ENCODE assay signal across 1 cellular context in the genomic region with DNA sequence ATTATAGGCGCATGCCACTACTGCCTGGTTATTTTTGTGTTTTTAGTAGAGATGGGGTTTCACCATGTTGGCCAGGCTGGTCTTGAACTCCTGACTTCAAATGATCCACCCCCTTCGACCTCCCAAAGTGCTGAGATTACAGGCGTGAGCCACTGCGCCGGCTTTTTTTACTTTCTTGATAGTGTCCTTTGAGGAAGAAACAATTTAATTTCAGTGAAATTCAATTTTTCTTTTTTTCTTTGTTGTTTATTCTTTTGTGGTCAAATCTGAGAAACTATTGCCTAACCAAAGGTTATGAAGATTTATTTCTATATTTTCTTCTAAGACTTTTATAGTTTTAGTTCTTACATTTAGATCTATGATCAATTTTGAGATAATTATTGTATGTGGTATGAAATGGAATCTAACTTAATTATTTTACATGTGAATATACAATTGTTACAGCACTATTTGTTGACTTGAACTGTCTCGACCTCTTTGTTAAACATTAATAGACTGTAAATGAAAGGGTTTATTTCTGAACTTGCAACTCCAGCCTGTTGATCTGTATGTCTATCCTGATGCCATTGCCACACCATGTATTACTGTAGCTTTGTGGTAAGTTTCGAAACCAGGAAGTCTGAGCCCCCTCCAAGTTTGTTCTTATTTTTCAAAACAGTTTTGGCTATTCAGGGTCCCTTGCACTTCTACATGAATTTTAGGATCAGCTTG.
TF ChIP-seq lines count a peak whose summit lies in the region.

No MANE protein-coding gene starts in this region.

TF ChIP-seq in HepG2, 621 proteins besides CTCF, POLR2A, EP300 and RAD21 (continued from another document and continues in another):
- TF ChIP-seq, protein P1, sequence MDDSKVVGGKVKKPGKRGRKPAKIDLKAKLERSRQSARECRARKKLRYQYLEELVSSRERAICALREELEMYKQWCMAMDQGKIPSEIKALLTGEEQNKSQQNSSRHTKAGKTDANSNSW (CRISPR knock-in tag; IDR thresholded peaks at IDR 0.05; ENCODE audit: borderline replicate concordance): no peak
- TF ChIP-seq ZNF7 (CRISPR knock-in tag; IDR thresholded peaks at IDR 0.05): peak; percentile 61
- TF ChIP-seq, protein P2, sequence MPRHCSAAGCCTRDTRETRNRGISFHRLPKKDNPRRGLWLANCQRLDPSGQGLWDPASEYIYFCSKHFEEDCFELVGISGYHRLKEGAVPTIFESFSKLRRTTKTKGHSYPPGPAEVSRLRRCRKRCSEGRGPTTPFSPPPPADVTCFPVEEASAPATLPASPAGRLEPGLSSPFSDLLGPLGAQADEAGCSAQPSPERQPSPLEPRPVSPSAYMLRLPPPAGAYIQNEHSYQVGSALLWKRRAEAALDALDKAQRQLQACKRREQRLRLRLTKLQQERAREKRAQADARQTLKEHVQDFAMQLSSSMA (CRISPR knock-in tag; IDR thresholded peaks at IDR 0.05): no peak
- TF ChIP-seq, protein P3, sequence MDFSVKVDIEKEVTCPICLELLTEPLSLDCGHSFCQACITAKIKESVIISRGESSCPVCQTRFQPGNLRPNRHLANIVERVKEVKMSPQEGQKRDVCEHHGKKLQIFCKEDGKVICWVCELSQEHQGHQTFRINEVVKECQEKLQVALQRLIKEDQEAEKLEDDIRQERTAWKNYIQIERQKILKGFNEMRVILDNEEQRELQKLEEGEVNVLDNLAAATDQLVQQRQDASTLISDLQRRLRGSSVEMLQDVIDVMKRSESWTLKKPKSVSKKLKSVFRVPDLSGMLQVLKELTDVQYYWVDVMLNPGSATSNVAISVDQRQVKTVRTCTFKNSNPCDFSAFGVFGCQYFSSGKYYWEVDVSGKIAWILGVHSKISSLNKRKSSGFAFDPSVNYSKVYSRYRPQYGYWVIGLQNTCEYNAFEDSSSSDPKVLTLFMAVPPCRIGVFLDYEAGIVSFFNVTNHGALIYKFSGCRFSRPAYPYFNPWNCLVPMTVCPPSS (IDR thresholded peaks at IDR 0.05): no peak
- no peak for TF ChIP-seq ZNF34 (CRISPR knock-in tag; IDR thresholded peaks at IDR 0.05; ENCODE audit: borderline replicate concordance)
- TF ChIP-seq ZSCAN21 (CRISPR knock-in tag; IDR thresholded peaks at IDR 0.05; ENCODE audit: borderline replicate concordance): no peak
- peak; percentile 61; the same call in 1 of the 2 replicates for TF ChIP-seq ZNF652 (CRISPR knock-in tag; IDR thresholded peaks at IDR 0.05; ENCODE audit: borderline replicate concordance, low read depth)
- TF ChIP-seq KAT7 (CRISPR knock-in tag; IDR thresholded peaks at IDR 0.05; ENCODE audit: borderline replicate concordance): no peak
- TF ChIP-seq, protein P4, sequence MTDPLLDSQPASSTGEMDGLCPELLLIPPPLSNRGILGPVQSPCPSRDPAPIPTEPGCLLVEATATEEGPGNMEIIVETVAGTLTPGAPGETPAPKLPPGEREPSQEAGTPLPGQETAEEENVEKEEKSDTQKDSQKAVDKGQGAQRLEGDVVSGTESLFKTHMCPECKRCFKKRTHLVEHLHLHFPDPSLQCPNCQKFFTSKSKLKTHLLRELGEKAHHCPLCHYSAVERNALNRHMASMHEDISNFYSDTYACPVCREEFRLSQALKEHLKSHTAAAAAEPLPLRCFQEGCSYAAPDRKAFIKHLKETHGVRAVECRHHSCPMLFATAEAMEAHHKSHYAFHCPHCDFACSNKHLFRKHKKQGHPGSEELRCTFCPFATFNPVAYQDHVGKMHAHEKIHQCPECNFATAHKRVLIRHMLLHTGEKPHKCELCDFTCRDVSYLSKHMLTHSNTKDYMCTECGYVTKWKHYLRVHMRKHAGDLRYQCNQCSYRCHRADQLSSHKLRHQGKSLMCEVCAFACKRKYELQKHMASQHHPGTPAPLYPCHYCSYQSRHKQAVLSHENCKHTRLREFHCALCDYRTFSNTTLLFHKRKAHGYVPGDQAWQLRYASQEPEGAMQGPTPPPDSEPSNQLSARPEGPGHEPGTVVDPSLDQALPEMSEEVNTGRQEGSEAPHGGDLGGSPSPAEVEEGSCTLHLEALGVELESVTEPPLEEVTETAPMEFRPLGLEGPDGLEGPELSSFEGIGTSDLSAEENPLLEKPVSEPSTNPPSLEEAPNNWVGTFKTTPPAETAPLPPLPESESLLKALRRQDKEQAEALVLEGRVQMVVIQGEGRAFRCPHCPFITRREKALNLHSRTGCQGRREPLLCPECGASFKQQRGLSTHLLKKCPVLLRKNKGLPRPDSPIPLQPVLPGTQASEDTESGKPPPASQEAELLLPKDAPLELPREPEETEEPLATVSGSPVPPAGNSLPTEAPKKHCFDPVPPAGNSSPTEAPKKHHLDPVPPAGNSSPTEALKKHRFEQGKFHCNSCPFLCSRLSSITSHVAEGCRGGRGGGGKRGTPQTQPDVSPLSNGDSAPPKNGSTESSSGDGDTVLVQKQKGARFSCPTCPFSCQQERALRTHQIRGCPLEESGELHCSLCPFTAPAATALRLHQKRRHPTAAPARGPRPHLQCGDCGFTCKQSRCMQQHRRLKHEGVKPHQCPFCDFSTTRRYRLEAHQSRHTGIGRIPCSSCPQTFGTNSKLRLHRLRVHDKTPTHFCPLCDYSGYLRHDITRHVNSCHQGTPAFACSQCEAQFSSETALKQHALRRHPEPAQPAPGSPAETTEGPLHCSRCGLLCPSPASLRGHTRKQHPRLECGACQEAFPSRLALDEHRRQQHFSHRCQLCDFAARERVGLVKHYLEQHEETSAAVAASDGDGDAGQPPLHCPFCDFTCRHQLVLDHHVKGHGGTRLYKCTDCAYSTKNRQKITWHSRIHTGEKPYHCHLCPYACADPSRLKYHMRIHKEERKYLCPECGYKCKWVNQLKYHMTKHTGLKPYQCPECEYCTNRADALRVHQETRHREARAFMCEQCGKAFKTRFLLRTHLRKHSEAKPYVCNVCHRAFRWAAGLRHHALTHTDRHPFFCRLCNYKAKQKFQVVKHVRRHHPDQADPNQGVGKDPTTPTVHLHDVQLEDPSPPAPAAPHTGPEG (CRISPR knock-in tag; IDR thresholded peaks at IDR 0.05): no peak
- no peak for TF ChIP-seq ZNF660 (CRISPR knock-in tag; IDR thresholded peaks at IDR 0.05; ENCODE audit: borderline replicate concordance, low read depth)
- no peak for TF ChIP-seq ZBTB3 (CRISPR knock-in tag; IDR thresholded peaks at IDR 0.05; ENCODE audit: borderline replicate concordance, low read depth)
- TF ChIP-seq, protein P5, sequence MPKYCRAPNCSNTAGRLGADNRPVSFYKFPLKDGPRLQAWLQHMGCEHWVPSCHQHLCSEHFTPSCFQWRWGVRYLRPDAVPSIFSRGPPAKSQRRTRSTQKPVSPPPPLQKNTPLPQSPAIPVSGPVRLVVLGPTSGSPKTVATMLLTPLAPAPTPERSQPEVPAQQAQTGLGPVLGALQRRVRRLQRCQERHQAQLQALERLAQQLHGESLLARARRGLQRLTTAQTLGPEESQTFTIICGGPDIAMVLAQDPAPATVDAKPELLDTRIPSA (CRISPR knock-in tag; IDR thresholded peaks at IDR 0.05; ENCODE audit: borderline replicate concordance): no peak
- TF ChIP-seq ZNF12 (CRISPR knock-in tag; IDR thresholded peaks at IDR 0.05): peak; percentile 60; the same call in 1 of the 2 replicates
- TF ChIP-seq ZFYVE20 (CRISPR knock-in tag; IDR thresholded peaks at IDR 0.05; ENCODE audit: borderline replicate concordance, low read depth): no peak
- no peak for TF ChIP-seq GTF2F1 (IDR thresholded peaks at IDR 0.05; ENCODE audit: low read length)
- no peak for TF ChIP-seq ZC3H4 (CRISPR knock-in tag; IDR thresholded peaks at IDR 0.05; ENCODE audit: borderline replicate concordance)
- TF ChIP-seq NR2F6 (IDR thresholded peaks at IDR 0.05): peak; percentile 93
- peak; percentile 91 for TF ChIP-seq NR2F6 (CRISPR knock-in tag; IDR thresholded peaks at IDR 0.05)
- no peak for TF ChIP-seq JUN (CRISPR knock-in tag; IDR thresholded peaks at IDR 0.05)
- no peak for TF ChIP-seq ZFP62 (CRISPR knock-in tag; IDR thresholded peaks at IDR 0.05)
- no peak for TF ChIP-seq ZBTB21 (CRISPR knock-in tag; IDR thresholded peaks at IDR 0.05)
- TF ChIP-seq RCOR2 (CRISPR knock-in tag; IDR thresholded peaks at IDR 0.05): 0 out of 2 replicates have a peak, but pooled peaks have one; percentile 25
- peak; percentile 86 for TF ChIP-seq FOXA3 (CRISPR knock-in tag; IDR thresholded peaks at IDR 0.05)
- no peak for TF ChIP-seq ZNF367 (CRISPR knock-in tag; IDR thresholded peaks at IDR 0.05; ENCODE audit: borderline replicate concordance)
- TF ChIP-seq, protein P6, sequence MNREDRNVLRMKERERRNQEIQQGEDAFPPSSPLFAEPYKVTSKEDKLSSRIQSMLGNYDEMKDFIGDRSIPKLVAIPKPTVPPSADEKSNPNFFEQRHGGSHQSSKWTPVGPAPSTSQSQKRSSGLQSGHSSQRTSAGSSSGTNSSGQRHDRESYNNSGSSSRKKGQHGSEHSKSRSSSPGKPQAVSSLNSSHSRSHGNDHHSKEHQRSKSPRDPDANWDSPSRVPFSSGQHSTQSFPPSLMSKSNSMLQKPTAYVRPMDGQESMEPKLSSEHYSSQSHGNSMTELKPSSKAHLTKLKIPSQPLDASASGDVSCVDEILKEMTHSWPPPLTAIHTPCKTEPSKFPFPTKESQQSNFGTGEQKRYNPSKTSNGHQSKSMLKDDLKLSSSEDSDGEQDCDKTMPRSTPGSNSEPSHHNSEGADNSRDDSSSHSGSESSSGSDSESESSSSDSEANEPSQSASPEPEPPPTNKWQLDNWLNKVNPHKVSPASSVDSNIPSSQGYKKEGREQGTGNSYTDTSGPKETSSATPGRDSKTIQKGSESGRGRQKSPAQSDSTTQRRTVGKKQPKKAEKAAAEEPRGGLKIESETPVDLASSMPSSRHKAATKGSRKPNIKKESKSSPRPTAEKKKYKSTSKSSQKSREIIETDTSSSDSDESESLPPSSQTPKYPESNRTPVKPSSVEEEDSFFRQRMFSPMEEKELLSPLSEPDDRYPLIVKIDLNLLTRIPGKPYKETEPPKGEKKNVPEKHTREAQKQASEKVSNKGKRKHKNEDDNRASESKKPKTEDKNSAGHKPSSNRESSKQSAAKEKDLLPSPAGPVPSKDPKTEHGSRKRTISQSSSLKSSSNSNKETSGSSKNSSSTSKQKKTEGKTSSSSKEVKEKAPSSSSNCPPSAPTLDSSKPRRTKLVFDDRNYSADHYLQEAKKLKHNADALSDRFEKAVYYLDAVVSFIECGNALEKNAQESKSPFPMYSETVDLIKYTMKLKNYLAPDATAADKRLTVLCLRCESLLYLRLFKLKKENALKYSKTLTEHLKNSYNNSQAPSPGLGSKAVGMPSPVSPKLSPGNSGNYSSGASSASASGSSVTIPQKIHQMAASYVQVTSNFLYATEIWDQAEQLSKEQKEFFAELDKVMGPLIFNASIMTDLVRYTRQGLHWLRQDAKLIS (CRISPR knock-in tag; IDR thresholded peaks at IDR 0.05): no peak
- peak; percentile 57 for TF ChIP-seq HDAC2 (CRISPR knock-in tag; IDR thresholded peaks at IDR 0.05)
- TF ChIP-seq SRSF1 (optimal IDR thresholded peaks at IDR 0.05; ENCODE audit: low read depth, low read length): no peak
- peak; percentile 91 for TF ChIP-seq BCL6 (CRISPR knock-in tag; IDR thresholded peaks at IDR 0.05)
- TF ChIP-seq, protein P7, sequence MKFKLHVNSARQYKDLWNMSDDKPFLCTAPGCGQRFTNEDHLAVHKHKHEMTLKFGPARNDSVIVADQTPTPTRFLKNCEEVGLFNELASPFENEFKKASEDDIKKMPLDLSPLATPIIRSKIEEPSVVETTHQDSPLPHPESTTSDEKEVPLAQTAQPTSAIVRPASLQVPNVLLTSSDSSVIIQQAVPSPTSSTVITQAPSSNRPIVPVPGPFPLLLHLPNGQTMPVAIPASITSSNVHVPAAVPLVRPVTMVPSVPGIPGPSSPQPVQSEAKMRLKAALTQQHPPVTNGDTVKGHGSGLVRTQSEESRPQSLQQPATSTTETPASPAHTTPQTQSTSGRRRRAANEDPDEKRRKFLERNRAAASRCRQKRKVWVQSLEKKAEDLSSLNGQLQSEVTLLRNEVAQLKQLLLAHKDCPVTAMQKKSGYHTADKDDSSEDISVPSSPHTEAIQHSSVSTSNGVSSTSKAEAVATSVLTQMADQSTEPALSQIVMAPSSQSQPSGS (CRISPR knock-in tag; IDR thresholded peaks at IDR 0.05): peak; percentile 57; the same call in 1 of the 2 replicates
- peak; percentile 50; the same call in 1 of the 2 replicates for TF ChIP-seq SOX13 (IDR thresholded peaks at IDR 0.05)
- peak in 1 of 2 experiments; percentile 87; a peak in 2 of 4 replicates for TF ChIP-seq SOX13 (CRISPR knock-in tag; conservative IDR thresholded peaks at IDR 0.05 in 1 of 2, IDR thresholded peaks at IDR 0.05 in 1 of 2)
- no peak for TF ChIP-seq TCF7L2 (IDR thresholded peaks at IDR 0.05; ENCODE audit: low read depth, low read length)
- TF ChIP-seq THAP11 (CRISPR knock-in tag; IDR thresholded peaks at IDR 0.05): peak; percentile 55
- TF ChIP-seq, protein P8, sequence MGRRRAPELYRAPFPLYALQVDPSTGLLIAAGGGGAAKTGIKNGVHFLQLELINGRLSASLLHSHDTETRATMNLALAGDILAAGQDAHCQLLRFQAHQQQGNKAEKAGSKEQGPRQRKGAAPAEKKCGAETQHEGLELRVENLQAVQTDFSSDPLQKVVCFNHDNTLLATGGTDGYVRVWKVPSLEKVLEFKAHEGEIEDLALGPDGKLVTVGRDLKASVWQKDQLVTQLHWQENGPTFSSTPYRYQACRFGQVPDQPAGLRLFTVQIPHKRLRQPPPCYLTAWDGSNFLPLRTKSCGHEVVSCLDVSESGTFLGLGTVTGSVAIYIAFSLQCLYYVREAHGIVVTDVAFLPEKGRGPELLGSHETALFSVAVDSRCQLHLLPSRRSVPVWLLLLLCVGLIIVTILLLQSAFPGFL (CRISPR knock-in tag; IDR thresholded peaks at IDR 0.05): no peak
- TF ChIP-seq, protein P9, sequence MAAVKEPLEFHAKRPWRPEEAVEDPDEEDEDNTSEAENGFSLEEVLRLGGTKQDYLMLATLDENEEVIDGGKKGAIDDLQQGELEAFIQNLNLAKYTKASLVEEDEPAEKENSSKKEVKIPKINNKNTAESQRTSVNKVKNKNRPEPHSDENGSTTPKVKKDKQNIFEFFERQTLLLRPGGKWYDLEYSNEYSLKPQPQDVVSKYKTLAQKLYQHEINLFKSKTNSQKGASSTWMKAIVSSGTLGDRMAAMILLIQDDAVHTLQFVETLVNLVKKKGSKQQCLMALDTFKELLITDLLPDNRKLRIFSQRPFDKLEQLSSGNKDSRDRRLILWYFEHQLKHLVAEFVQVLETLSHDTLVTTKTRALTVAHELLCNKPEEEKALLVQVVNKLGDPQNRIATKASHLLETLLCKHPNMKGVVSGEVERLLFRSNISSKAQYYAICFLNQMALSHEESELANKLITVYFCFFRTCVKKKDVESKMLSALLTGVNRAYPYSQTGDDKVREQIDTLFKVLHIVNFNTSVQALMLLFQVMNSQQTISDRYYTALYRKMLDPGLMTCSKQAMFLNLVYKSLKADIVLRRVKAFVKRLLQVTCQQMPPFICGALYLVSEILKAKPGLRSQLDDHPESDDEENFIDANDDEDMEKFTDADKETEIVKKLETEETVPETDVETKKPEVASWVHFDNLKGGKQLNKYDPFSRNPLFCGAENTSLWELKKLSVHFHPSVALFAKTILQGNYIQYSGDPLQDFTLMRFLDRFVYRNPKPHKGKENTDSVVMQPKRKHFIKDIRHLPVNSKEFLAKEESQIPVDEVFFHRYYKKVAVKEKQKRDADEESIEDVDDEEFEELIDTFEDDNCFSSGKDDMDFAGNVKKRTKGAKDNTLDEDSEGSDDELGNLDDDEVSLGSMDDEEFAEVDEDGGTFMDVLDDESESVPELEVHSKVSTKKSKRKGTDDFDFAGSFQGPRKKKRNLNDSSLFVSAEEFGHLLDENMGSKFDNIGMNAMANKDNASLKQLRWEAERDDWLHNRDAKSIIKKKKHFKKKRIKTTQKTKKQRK (IDR thresholded peaks at IDR 0.05; ENCODE audit: low read length): no peak
- peak; percentile 61; the same call in 1 of the 2 replicates for TF ChIP-seq KDM6A (CRISPR knock-in tag; IDR thresholded peaks at IDR 0.05; ENCODE audit: low read depth)
- no peak for TF ChIP-seq SYNCRIP (IDR thresholded peaks at IDR 0.05; ENCODE audit: insufficient read depth, low read depth, low read length)
